Comparison of ENCODE assay signal across 17 cellular contexts in genomic region chr2:180000434-180000833, GRCh38. TPM values are rescaled to one million over a fixed set of nuclear protein-coding genes. Genes with fewer than 3 reads are reported as not detected.
DNase-seq lines count a peak whose midpoint lies in the region; TF ChIP-seq lines count a peak whose summit lies in the region.
"Had no signal": no experiment of that assay in that cellular context is flagged by ENCODE, and none has a peak within 500 bp of the region (broad histone marks: within the 10 kb centered on the region; RNA-seq: fewer than 3 reads in every experiment).

No MANE protein-coding gene starts in this region.

- H3K4me1 Mint-ChIP-seq in MCF 10A (ENCODE audit: insufficient read depth, unreplicated experiment), result peaks cover 47% of the 10 kb centered on the region

- no peak for TF ChIP-seq POLR2A in breast epithelium (IDR thresholded peaks at IDR 0.05)

- H3K9me3 ChIP-seq in breast epithelium, result no peaks in the 10 kb centered on the region
- H3K9me3 ChIP-seq: thoracic aorta had no signal

- no peak overlapping the region for H3K27ac Mint-ChIP-seq in MCF 10A (ENCODE audit: low read depth, unreplicated experiment)

- H3K4me3 ChIP-seq in breast epithelium, result no peak overlapping the region
- no peak overlapping the region for H3K4me3 ChIP-seq in epithelial cell of esophagus (ENCODE audit: low read length)
- H3K4me3 ChIP-seq: cardiac muscle cell, hepatocyte, thoracic aorta had no signal

- TF ChIP-seq CTCF in MCF 10A (IDR thresholded peaks at IDR 0.05; ENCODE audit: unreplicated experiment) (no peak), breast epithelium (IDR thresholded peaks at IDR 0.05) (no peak), epithelial cell of esophagus (IDR thresholded peaks at IDR 0.05; ENCODE audit: insufficient read depth, low read depth, low read length, missing control alignments) (no peak)

- no peaks in the 10 kb centered on the region for H3K27me3 ChIP-seq in breast epithelium
- H3K27me3 ChIP-seq: cardiac muscle cell, hepatocyte had no signal

- no TSS peak for BruUV-seq in MCF 10A (replicated peaks; lab: Mats Ljungman, UMichigan)

- H3K4me1 ChIP-seq in breast epithelium, result no peaks in the 10 kb centered on the region

- H3K27me3 Mint-ChIP-seq in MCF 10A (ENCODE audit: insufficient read depth, unreplicated experiment), result no peaks in the 10 kb centered on the region

- no peaks in the 10 kb centered on the region for H3K36me3 ChIP-seq in breast epithelium
- H3K36me3 ChIP-seq: cardiac muscle cell, thoracic aorta had no signal

- CTCF ChIA-PET in MCF 10A (lab: Yijun Ruan, JAX), result interaction anchor here (0.5 to 4.4 kb wide), 6 partner anchors 9 to 1403 kb away, joined by 3 to 26 read pairs (median 5); no protein-coding TSS in a partner anchor

- peak; percentile 41 for DNase-seq in MCF 10A (ENCODE audit: unreplicated experiment)
- DNase-seq in breast epithelium (ENCODE audit: low spot score in 2 of 2), result no peak
- peak; percentile 42 for DNase-seq in LHCN-M2 (ENCODE audit: low read depth)
- DNase-seq in epithelial cell of esophagus (ENCODE audit: low read depth), result peak; percentile 48
- DNase-seq in anterior cingulate cortex (lab: John Stamatoyannopoulos, UW), result no peak
- DNase-seq in NCI-H1092 (lab: John Stamatoyannopoulos, UW), result no peak
- DNase-seq in NCI-H187 (lab: John Stamatoyannopoulos, UW), result no peak
- DNase-seq in activated effector memory CD4-positive, alpha-beta T cell treated with Interleukin-2 at 50 U/mL for 16 hours, result no peak
- DNase-seq: Calu3; left ventricle myocardium superior; NCI-H2029 treated with DMSO at 0.1 percent for 48 hours; SHP77 treated with DMSO at 0.1 percent for 48 hours; stimulated activated CD4-positive, alpha-beta T cell treated with anti-CD3 and anti-CD28 coated beads, Interleukin-15, amount 100 ng/mL, for 24 hours had no signal

- peaks cover 30% of the 10 kb centered on the region for H3K36me3 Mint-ChIP-seq in MCF 10A (ENCODE audit: insufficient read depth, unreplicated experiment)

- H3K9me3 Mint-ChIP-seq in MCF 10A (ENCODE audit: unreplicated experiment), result no peaks in the 10 kb centered on the region

- H3K27ac ChIP-seq in breast epithelium, result no peak overlapping the region
- H3K27ac ChIP-seq: cardiac muscle cell, hepatocyte, KMS-11, thoracic aorta had no signal

- intact Hi-C loops in MCF 10A (cut with micrococcal nuclease) (no loop called here), breast epithelium (cut with DNase I; ENCODE audit: low total_unique reads) (no loop called here)

- no peak overlapping the region for H3K4me3 Mint-ChIP-seq in MCF 10A (ENCODE audit: unreplicated experiment)

- POLR2A ChIA-PET in MCF 10A (lab: Yijun Ruan, JAX), result no interaction called here

RNA-seq across cellular contexts. Expression of gene CWC22, which starts 6.7 kb away (rescaled TPM):
- total RNA-seq in MCF 10A (2022) (34.0 and 38.8 TPM in 2 replicates), breast epithelium (10 to 100 TPM; 23.0 to 28.1 (median 23.9) TPM), LHCN-M2 (2014; rRNA removed) (12.2 and 16.8 TPM in 2 replicates)
- polyA plus RNA-seq in LHCN-M2 (2012), result 4.2 TPM

Comparison
In these comparisons a context has a peak if more than half of its experiments do, and no peak if none do; other contexts are left out.
1. DNase-seq: peak in MCF 10A (single experiment), LHCN-M2 (single experiment) and epithelial cell of esophagus (single experiment); none in breast epithelium (0 of 2), anterior cingulate cortex (0 of 58), NCI-H1092 (single experiment), NCI-H187 (0 of 2) and activated effector memory CD4-positive, alpha-beta T cell treated with Interleukin-2 at 50 U/mL for 16 hours (single experiment).